In the genomic region with DNA sequence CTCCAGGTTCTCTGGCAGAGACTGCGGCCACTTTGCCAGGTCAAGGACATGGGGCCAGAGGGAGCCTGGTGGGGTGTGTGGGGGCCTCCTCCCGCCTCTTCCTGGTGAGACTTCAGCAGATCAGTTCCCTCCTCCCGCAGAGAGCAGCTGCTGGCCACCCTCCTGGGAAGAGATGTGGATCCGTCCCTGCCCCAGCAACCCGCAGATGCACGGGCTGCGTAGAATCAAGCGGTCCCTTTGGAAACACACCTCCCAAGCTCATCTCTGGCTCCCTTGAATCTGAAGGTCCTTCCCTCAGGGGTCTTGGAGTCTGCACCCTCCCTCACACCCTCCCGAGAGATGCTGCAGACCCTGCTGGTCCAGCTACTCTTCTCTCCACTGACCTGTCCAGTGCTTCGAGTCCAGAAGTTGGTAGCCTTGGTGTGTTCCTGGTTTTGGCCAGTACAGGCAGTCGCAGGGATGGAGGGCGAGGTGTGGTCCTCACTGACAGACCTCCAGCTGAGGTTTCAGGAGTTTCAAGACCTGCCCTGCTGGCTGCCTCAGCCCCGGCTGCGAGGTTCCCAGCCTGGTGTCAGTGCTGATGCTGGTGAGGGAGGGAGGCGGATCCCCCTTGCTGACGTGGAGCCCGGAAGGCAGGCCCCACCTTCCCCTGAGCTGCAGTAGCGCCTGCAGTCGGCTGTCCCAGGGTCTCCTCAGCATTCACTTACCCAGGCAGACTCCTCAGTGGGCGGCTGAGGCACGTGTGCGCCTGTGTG, we compare ENCODE assay signal across 12 cellular contexts. TPM values are rescaled to one million over a fixed set of nuclear protein-coding genes. Genes with fewer than 3 reads are reported as not detected.
DNase-seq lines count a peak whose midpoint lies in the region; ATAC-seq, FAIRE-seq and TF ChIP-seq lines count a peak whose summit lies in the region.
"Had no signal": no experiment of that assay in that cellular context is flagged by ENCODE, and none has a peak within 500 bp of the region (broad histone marks: within the 10 kb centered on the region; RNA-seq: fewer than 3 reads in every experiment).

A gene with protein sequence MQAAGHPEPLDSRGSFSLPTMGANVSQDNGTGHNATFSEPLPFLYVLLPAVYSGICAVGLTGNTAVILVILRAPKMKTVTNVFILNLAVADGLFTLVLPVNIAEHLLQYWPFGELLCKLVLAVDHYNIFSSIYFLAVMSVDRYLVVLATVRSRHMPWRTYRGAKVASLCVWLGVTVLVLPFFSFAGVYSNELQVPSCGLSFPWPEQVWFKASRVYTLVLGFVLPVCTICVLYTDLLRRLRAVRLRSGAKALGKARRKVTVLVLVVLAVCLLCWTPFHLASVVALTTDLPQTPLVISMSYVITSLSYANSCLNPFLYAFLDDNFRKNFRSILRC (minus strand): TSS at position 585 of the 755 bp plus-strand sequence. CDS start 734 bp downstream, outside the sequence.

- no peak for TF ChIP-seq CTCF in HepG2 (CRISPR knock-in tag; IDR thresholded peaks at IDR 0.05)

- TF ChIP-seq POLR2A in HepG2 (IDR thresholded peaks at IDR 0.05; ENCODE audit: insufficient read depth in 1 of 2, low read depth in 2 of 2, low read length in 2 of 2) = no peak

- TF ChIP-seq EP300 in HepG2 (IDR thresholded peaks at IDR 0.05; ENCODE audit: low read depth in 2 of 2, low read length in 2 of 2) (no peak), HepG2 (CRISPR knock-in tag; IDR thresholded peaks at IDR 0.05; ENCODE audit: borderline replicate concordance) (no peak)

- POLR2A ChIA-PET in HepG2 (lab: Yijun Ruan, JAX) (no interaction called here), HEK293T (lab: Yijun Ruan, JAX) (no interaction called here)

- FAIRE-seq in HepG2 (lab: Jason Lieb, UNC) = no peak

- H3K9me3 ChIP-seq in HepG2 (ENCODE audit: low read length) (no peaks in the 10 kb centered on the region), aorta (ENCODE audit: control insufficient read depth, low read length) (no peaks in the 10 kb centered on the region)

- no TSS peak for BruUV-seq in HepG2 (replicated peaks; lab: Mats Ljungman, UMichigan)

- peaks cover 8% of the 10 kb centered on the region; the same call in 1 of the 2 replicates for H4K20me1 ChIP-seq in HepG2 (ENCODE audit: insufficient read depth, low read length)

- WGBS in HepG2 (ENCODE audit: low lambda C conversion rate) = 27% methylated on average over 19 of the region's 22 CpGs
- 57% methylated on average over 22 of the region's 22 CpGs for WGBS in aorta, 2 donors

- H3K36me3 Mint-ChIP-seq in activated T-cell treated with anti-CD3 and anti-CD28 coated beads, Interleukin-2, amount 50 U/mL, for 72 hours (ENCODE audit: insufficient read depth in 2 of 2) = no peaks in the 10 kb centered on the region

- CTCF ChIA-PET in HepG2 (lab: Yijun Ruan, JAX; ENCODE audit: low intra/inter-chr PET ratio, low total read pairs) (no interaction called here), HEK293T (lab: Yijun Ruan, JAX) (no interaction called here)

- peaks cover 21% of the 10 kb centered on the region for H3K4me1 ChIP-seq in HepG2 (ENCODE audit: insufficient read depth, low read length)
- no peaks in the 10 kb centered on the region for H3K4me1 ChIP-seq in aorta (ENCODE audit: control insufficient read depth in 1 of 2, insufficient read depth in 2 of 2, low read length in 2 of 2)

- no peak for TF ChIP-seq RAD21 in HepG2 (CRISPR knock-in tag; IDR thresholded peaks at IDR 0.05)

- no peak within 1 kb of the TSS for H3K27ac Mint-ChIP-seq in activated T-cell treated with anti-CD3 and anti-CD28 coated beads, Interleukin-2, amount 50 U/mL, for 72 hours

- H3K4me2 ChIP-seq in HepG2 (ENCODE audit: low read depth, low read length) = no peak within 1 kb of the TSS

- no peak within 1 kb of the TSS for H2AFZ ChIP-seq in HepG2 (ENCODE audit: low read length)

- no peak within 1 kb of the TSS for H3K9ac ChIP-seq in HepG2 (ENCODE audit: insufficient read depth, low read depth, low read length)

- peak; percentile 8 for DNase-seq in stimulated activated CD4-positive, alpha-beta T cell treated with anti-CD3 and anti-CD28 coated beads, Interleukin-4, amount 100 ng/mL, for 24 hours
- no peak for DNase-seq in stimulated activated CD4-positive, alpha-beta T cell treated with anti-CD3 and anti-CD28 coated beads, Interleukin-1b, Interleukin-23, amount 100 ng/mL, for 48 hours
- no peak for DNase-seq in activated T-cell treated with anti-CD3 and anti-CD28 coated beads, Interleukin-2, amount 50 U/mL, for 72 hours
- DNase-seq in HepG2 (ENCODE audit: low spot score) (no peak), aorta (peak; percentile 33 to 60), NCI-H1694 (lab: John Stamatoyannopoulos, UW) (no peak), HEK293T (ENCODE audit: extremely low spot score) (no peak), T-helper 9 cell (no peak)
- DNase-seq: NCI-H1436 had no signal

- H3K79me2 ChIP-seq in HepG2 (ENCODE audit: insufficient read depth, low read length) = no peaks in the 10 kb centered on the region

- ATAC-seq in activated T-cell treated with anti-CD3 and anti-CD28 coated beads, Interleukin-2, amount 50 U/mL, for 72 hours (replicated peaks in 1 of 2) = peak; percentile 36 to 52
- ATAC-seq in HepG2 (no peak), aorta (ENCODE audit: low FRiP score) (no peak)

- H3K4me3 Mint-ChIP-seq in activated T-cell treated with anti-CD3 and anti-CD28 coated beads, Interleukin-2, amount 50 U/mL, for 72 hours = no peak within 1 kb of the TSS

- H3K4me1 Mint-ChIP-seq in activated T-cell treated with anti-CD3 and anti-CD28 coated beads, Interleukin-2, amount 50 U/mL, for 72 hours (ENCODE audit: low read depth) = peaks cover 4% of the 10 kb centered on the region

- H3K27me3 ChIP-seq in HepG2 (ENCODE audit: control insufficient read depth in 1 of 2, insufficient read depth in 2 of 2, low read length in 2 of 2) (peaks cover 39 to 88% of the 10 kb centered on the region in 2 experiments), aorta (ENCODE audit: control insufficient read depth in 1 of 2, insufficient read depth in 2 of 2, low read length in 1 of 2) (no peaks in the 10 kb centered on the region)

- H3K36me3 ChIP-seq in HepG2 (replicated peaks in 1 of 2; ENCODE audit: control insufficient read depth in 1 of 2, insufficient read depth in 2 of 2, low read length in 2 of 2) (no peaks in the 10 kb centered on the region), aorta (ENCODE audit: control insufficient read depth in 1 of 2, insufficient read depth in 2 of 2, low read length in 1 of 2) (no peaks in the 10 kb centered on the region)

- H3K4me3 ChIP-seq in HepG2 (replicated peaks in 1 of 3; ENCODE audit: insufficient read depth in 1 of 3, low read depth in 2 of 3, low read length in 3 of 3) (no peak within 1 kb of the TSS), aorta (ENCODE audit: low read length in 2 of 2) (no peak within 1 kb of the TSS)

- no peaks in the 10 kb centered on the region for H3K9me3 Mint-ChIP-seq in activated T-cell treated with anti-CD3 and anti-CD28 coated beads, Interleukin-2, amount 50 U/mL, for 72 hours

- in situ Hi-C loops in HepG2 (cut with HindIII; ENCODE audit: extremely low pct_ligation_motif_present, low pct_unique_long_range_greater_than_20kb) = no loop called here

- H3K27ac ChIP-seq in HepG2 (ENCODE audit: extremely low read length, insufficient read depth, low read length) (no peak within 1 kb of the TSS), aorta (ENCODE audit: low read depth in 1 of 2, low read length in 2 of 2) (no peak within 1 kb of the TSS)
- H3K27ac ChIP-seq: RWPE1 had no signal

- H3K27me3 Mint-ChIP-seq in activated T-cell treated with anti-CD3 and anti-CD28 coated beads, Interleukin-2, amount 50 U/mL, for 72 hours (ENCODE audit: low read depth) = peaks cover 14% of the 10 kb centered on the region

- intact Hi-C loops in HepG2 (cut with micrococcal nuclease; ENCODE audit: unreplicated experiment) = no loop called here
- intact Hi-C loops in aorta (cut with DNase I) = no loop called here

TF ChIP-seq in HepG2, 621 proteins besides CTCF, POLR2A, EP300 and RAD21 (continues in another document):
- TF ChIP-seq, protein P1, sequence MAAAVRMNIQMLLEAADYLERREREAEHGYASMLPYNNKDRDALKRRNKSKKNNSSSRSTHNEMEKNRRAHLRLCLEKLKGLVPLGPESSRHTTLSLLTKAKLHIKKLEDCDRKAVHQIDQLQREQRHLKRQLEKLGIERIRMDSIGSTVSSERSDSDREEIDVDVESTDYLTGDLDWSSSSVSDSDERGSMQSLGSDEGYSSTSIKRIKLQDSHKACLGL (CRISPR knock-in tag; IDR thresholded peaks at IDR 0.05) = 0 out of 2 replicates have a peak, but pooled peaks have one; percentile 31

TF ChIP-seq in HEK293T, 16 proteins besides CTCF, POLR2A, EP300 and RAD21:
- no peak for TF ChIP-seq SP1 (IDR thresholded peaks at IDR 0.05)
- TF ChIP-seq ZNF384 (IDR thresholded peaks at IDR 0.05) = no peak
- no peak for TF ChIP-seq ARNT (IDR thresholded peaks at IDR 0.05)
- no peak for TF ChIP-seq FOXK2 (IDR thresholded peaks at IDR 0.05)
- no peak for TF ChIP-seq FOXA1 (IDR thresholded peaks at IDR 0.05)
TF ChIP-seq in HEK293T: peak in this region for 0.

RNA-seq across cellular contexts. Expression of the gene that starts here (rescaled TPM):
- not detected for total RNA-seq in activated T-cell treated with anti-CD3 and anti-CD28 coated beads, Interleukin-2, amount 50 U/mL, for 72 hours
- not detected in 2 replicates for total RNA-seq in HepG2 (2016; rRNA removed; fragmentation: Illumina TruSeq; extraction: Trizol)
- total RNA-seq in HepG2 (2016; cell fraction: cytosol; rRNA removed; fragmentation: Illumina TruSeq; extraction: Trizol; ENCODE audit: low read depth) = not detected in 2 replicates
- total RNA-seq in HepG2 (2016; cell fraction: insoluble cytoplasmic fraction; rRNA removed; fragmentation: Illumina TruSeq; extraction: Trizol) = not detected in 2 replicates
- total RNA-seq in HepG2 (2016; cell fraction: membrane; rRNA removed; fragmentation: Illumina TruSeq; extraction: Trizol) = not detected in 2 replicates
- not detected in 2 replicates for total RNA-seq in HepG2 (2016; cell fraction: nucleus; rRNA removed; fragmentation: Illumina TruSeq; extraction: Trizol)
- polyA plus RNA-seq in HepG2 (2011; rRNA removed) = not detected in 2 replicates
- not detected in 2 replicates for polyA plus RNA-seq in HepG2 (2011; cell fraction: cytosol; rRNA removed)
- polyA plus RNA-seq in HepG2 (2011; cell fraction: nucleus; rRNA removed) = not detected in 2 replicates
- polyA plus RNA-seq in HepG2 (2012) = not detected in 2 replicates
- polyA plus RNA-seq in HepG2 (2016; cell fraction: cytosol; fragmentation: Illumina TruSeq; extraction: Trizol; ENCODE audit: low read depth) = not detected in 2 replicates
- polyA plus RNA-seq in HepG2 (2016; cell fraction: insoluble cytoplasmic fraction; fragmentation: Illumina TruSeq; extraction: Trizol; ENCODE audit: low read depth) = not detected in 2 replicates
- not detected in 2 replicates for polyA plus RNA-seq in HepG2 (2016; cell fraction: membrane; fragmentation: Illumina TruSeq; extraction: Trizol; ENCODE audit: low read depth)
- polyA plus RNA-seq in HepG2 (2016; cell fraction: nucleus; fragmentation: Illumina TruSeq; extraction: Trizol; ENCODE audit: insufficient read depth, low read depth) = not detected in 2 replicates
- not detected in 2 replicates for polyA minus RNA-seq in HepG2 (2011; rRNA and poly(A)+ RNA removed; ENCODE audit: low replicate concordance)
- polyA minus RNA-seq in HepG2 (2011; cell fraction: cytosol; rRNA and poly(A)+ RNA removed) = not detected in 2 replicates
- polyA minus RNA-seq in HepG2 (2011; cell fraction: nucleus; rRNA and poly(A)+ RNA removed) = not detected in 2 replicates
- not detected for total RNA-seq in aorta
- polyA plus RNA-seq in aorta = not detected
- total RNA-seq: urinary bladder had no signal
- polyA plus RNA-seq: neural cell, urinary bladder had no signal

Comparison
In these comparisons a context has a peak if more than half of its experiments do, and no peak if none do; other contexts are left out.
1. Peak in ATAC-seq in activated T-cell treated with anti-CD3 and anti-CD28 coated beads, Interleukin-2, amount 50 U/mL, for 72 hours; RNA of the gene not detected or under 1 TPM.
2. Peak in DNase-seq in aorta; RNA of the gene not detected or under 1 TPM.